Comparison of ENCODE assay signal across 11 cellular contexts in genomic region chr20:46631212-46631869, GRCh38. TPM values are rescaled to one million over a fixed set of nuclear protein-coding genes. Genes with fewer than 3 reads are reported as not detected.
DNase-seq lines count a peak whose midpoint lies in the region; ATAC-seq and TF ChIP-seq lines count a peak whose summit lies in the region.
"Had no signal": no experiment of that assay in that cellular context is flagged by ENCODE, and none has a peak within 500 bp of the region (broad histone marks: within the 10 kb centered on the region; RNA-seq: fewer than 3 reads in every experiment).

No MANE protein-coding gene starts in this region.

- H3K4me3 ChIP-seq in dorsolateral prefrontal cortex, result peak overlapping the region in 2 of 59 donors; percentile 2 to 17

- TF ChIP-seq CTCF in dorsolateral prefrontal cortex (IDR thresholded peaks at IDR 0.05 in 54 of 56, conservative IDR thresholded peaks at IDR 0.05 in 2 of 56; ENCODE audit: low read depth in 1 of 56, partially characterized antibody in 56 of 56), result no peak

- intact Hi-C loops in dorsolateral prefrontal cortex (cut with DNase I), result no loop called here

- ATAC-seq in GM18511 (IDR thresholded peaks at IDR 0.05; ENCODE audit: unreplicated experiment) (no peak), HG03039 (IDR thresholded peaks at IDR 0.05; ENCODE audit: unreplicated experiment) (no peak)

- DNase-seq in GF-D8 (lab: John Stamatoyannopoulos, UW), result peak; percentile 41
- DNase-seq in OCI-M1 (lab: John Stamatoyannopoulos, UW), result peak; percentile 79
- no peak for DNase-seq in dorsolateral prefrontal cortex
- peak; percentile 49 for DNase-seq in mucosa of gallbladder (ENCODE audit: low spot score)
- no peak for DNase-seq in NCI-H1092 treated with DMSO at 0.1 percent for 48 hours (lab: John Stamatoyannopoulos, UW)
- DNase-seq in NCI-H2171 treated with DMSO at 0.1 percent for 48 hours (lab: John Stamatoyannopoulos, UW), result no peak
- DNase-seq: activated CD4-positive, alpha-beta T cell treated with anti-CD3 and anti-CD28 coated beads, Interleukin-2, amount 10 ng/mL, durations not matched to agents 24 days and 14 days; left cardiac atrium; retina had no signal

- peak overlapping the region in 50 of 59 donors; percentile 5 to 91 (median 74) for H3K27ac ChIP-seq in dorsolateral prefrontal cortex

- H3K27me3 ChIP-seq in dorsolateral prefrontal cortex, result no peaks in the 10 kb centered on the region

RNA-seq across cellular contexts. Expression of gene SLC13A3, which starts 19.9 kb away (rescaled TPM):
- total RNA-seq in dorsolateral prefrontal cortex, result 10 to 100 TPM in 119 of 120 experiments, 1 to 10 TPM in 1; 7.7 to 76.0 (median 26.1) TPM
- total RNA-seq in mucosa of gallbladder, result 1.5 TPM
- total RNA-seq: activated CD4-positive, alpha-beta T cell treated with anti-CD3 and anti-CD28 coated beads, Interleukin-2, amount 10 ng/mL, durations not matched to agents 24 days and 14 days had no signal

RNA-seq across cellular contexts. Expression of gene TP53RK, which starts 57.9 kb away (rescaled TPM):
- total RNA-seq in dorsolateral prefrontal cortex, result 10 to 100 TPM in 119 of 120 experiments, 1 to 10 TPM in 1; 9.6 to 17.8 (median 13.5) TPM
- total RNA-seq in mucosa of gallbladder, result 9.6 TPM

Comparison
In these comparisons a context has a peak if more than half of its experiments do, and no peak if none do; other contexts are left out.
1. DNase-seq: peak in GF-D8 (single experiment), OCI-M1 (single experiment) and mucosa of gallbladder (single experiment); none in dorsolateral prefrontal cortex (0 of 10), NCI-H1092 treated with DMSO at 0.1 percent for 48 hours (single experiment) and NCI-H2171 treated with DMSO at 0.1 percent for 48 hours (single experiment).